16 cellular contexts compared by ENCODE assay signal in genomic region chr2:239570216-239570925, GRCh38.
"Had no signal": no experiment of that assay in that cellular context is flagged by ENCODE, and none has a peak within 500 bp of the region (broad histone marks: within the 10 kb centered on the region; RNA-seq: fewer than 3 reads in every experiment).

No MANE protein-coding gene starts in this region.

- H3K4me2 ChIP-seq: hepatocyte had no signal

- H3K27ac ChIP-seq: hepatocyte, parathyroid adenoma, psoas muscle, right lobe of liver, testis, tibial nerve had no signal

- H3K27me3 ChIP-seq: right lobe of liver, testis, tibial nerve had no signal

- H3K9me3 Mint-ChIP-seq: endodermal cell; naive thymus-derived CD8-positive, alpha-beta T cell; stimulated activated naive B cell treated with anti-CD40 and anti-IgM and Interleukin-4, amounts not matched to agents 10 μg/mL and 1 μg/mL and 100 μg/mL, for 72 hours; stimulated activated naive CD8-positive, alpha-beta T cell treated with anti-CD3 and anti-CD28 coated beads, Interleukin-15, amount 100 ng/mL, for 72 hours had no signal

- H2AFZ ChIP-seq: hepatocyte, parathyroid adenoma had no signal

- H3K27me3 Mint-ChIP-seq: stimulated activated naive CD8-positive, alpha-beta T cell treated with anti-CD3 and anti-CD28 coated beads, Interleukin-15, amount 100 ng/mL, for 72 hours had no signal

- H3K9ac ChIP-seq: parathyroid adenoma had no signal

- DNase-seq: dermis blood vessel endothelial cell; endodermal cell; erythroblast; foreskin melanocyte; retina; stimulated activated CD4-positive, alpha-beta T cell treated with anti-CD3 and anti-CD28 coated beads, Interleukin-1b, Interleukin-23, amount 100 ng/mL, for 48 hours; stimulated activated naive B cell treated with anti-CD40 and anti-IgM and Interleukin-4, amounts not matched to agents 10 μg/mL and 1 μg/mL and 100 μg/mL, for 72 hours; stimulated activated naive CD8-positive, alpha-beta T cell treated with anti-CD3 and anti-CD28 coated beads, Interleukin-15, amount 100 ng/mL, for 72 hours; testis had no signal

- H3K4me1 ChIP-seq: parathyroid adenoma, psoas muscle, right lobe of liver had no signal

- H3K36me3 Mint-ChIP-seq: naive thymus-derived CD8-positive, alpha-beta T cell; stimulated activated naive B cell treated with anti-CD40 and anti-IgM and Interleukin-4, amounts not matched to agents 10 μg/mL and 1 μg/mL and 100 μg/mL, for 72 hours had no signal

- H3K9me3 ChIP-seq: mucosa of descending colon, psoas muscle, right lobe of liver, testis, tibial nerve had no signal

- H3K79me2 ChIP-seq: hepatocyte, parathyroid adenoma had no signal

- H3K27ac Mint-ChIP-seq: endodermal cell; stimulated activated naive B cell treated with anti-CD40 and anti-IgM and Interleukin-4, amounts not matched to agents 10 μg/mL and 1 μg/mL and 100 μg/mL, for 72 hours had no signal

- ATAC-seq: mucosa of descending colon; naive thymus-derived CD8-positive, alpha-beta T cell; psoas muscle; right lobe of liver; stimulated activated naive B cell treated with anti-CD40 and anti-IgM and Interleukin-4, amounts not matched to agents 10 μg/mL and 1 μg/mL and 100 μg/mL, for 72 hours had no signal

- H3K4me3 Mint-ChIP-seq: endodermal cell; naive thymus-derived CD8-positive, alpha-beta T cell; stimulated activated naive B cell treated with anti-CD40 and anti-IgM and Interleukin-4, amounts not matched to agents 10 μg/mL and 1 μg/mL and 100 μg/mL, for 72 hours; stimulated activated naive CD8-positive, alpha-beta T cell treated with anti-CD3 and anti-CD28 coated beads, Interleukin-15, amount 100 ng/mL, for 72 hours had no signal

- H3K4me3 ChIP-seq: hepatocyte, mucosa of descending colon, psoas muscle, right lobe of liver, testis, tibial nerve had no signal

- H3K4me1 Mint-ChIP-seq: endodermal cell; naive thymus-derived CD8-positive, alpha-beta T cell; stimulated activated naive B cell treated with anti-CD40 and anti-IgM and Interleukin-4, amounts not matched to agents 10 μg/mL and 1 μg/mL and 100 μg/mL, for 72 hours; stimulated activated naive CD8-positive, alpha-beta T cell treated with anti-CD3 and anti-CD28 coated beads, Interleukin-15, amount 100 ng/mL, for 72 hours had no signal

- H3K36me3 ChIP-seq: right lobe of liver, tibial nerve had no signal
